Comparison of ENCODE assay signal across 13 cellular contexts in genomic region chr7:77177321-77177904, GRCh38. TPM values are rescaled to one million over a fixed set of nuclear protein-coding genes. Genes with fewer than 3 reads are reported as not detected.
A peak's percentile ranks its signal among the peaks of the same experiment; 100 is the strongest.
DNase-seq lines count a peak whose midpoint lies in the region; ATAC-seq and TF ChIP-seq lines count a peak whose summit lies in the region.
"Not testable (repeated sequence)": the region's sequence is repeated elsewhere in the genome, so short reads cannot be mapped to it uniquely, and the experiment has no call there.
"Had no signal": no experiment of that assay in that cellular context is flagged by ENCODE, and none has a peak within 500 bp of the region (broad histone marks: within the 10 kb centered on the region; RNA-seq: fewer than 3 reads in every experiment).

No MANE protein-coding gene starts in this region.

- not testable (repeated sequence) for H3K9me3 ChIP-seq in ascending aorta; lung (ENCODE audit: control insufficient read depth in 2 of 2, insufficient read depth in 1 of 2, low read length in 1 of 2); tibial artery

- not testable (repeated sequence) for H3K36me3 ChIP-seq in ascending aorta; lung (ENCODE audit: control insufficient read depth in 2 of 2, insufficient read depth in 2 of 2, low read length in 2 of 2); tibial artery

- not testable (repeated sequence) for H3K9me3 Mint-ChIP-seq in osteocyte (ENCODE audit: unreplicated experiment)

- not testable (repeated sequence) for H3K27me3 Mint-ChIP-seq in osteocyte (ENCODE audit: unreplicated experiment)

- H3K27me3 ChIP-seq in ascending aorta; lung (ENCODE audit: control insufficient read depth, insufficient read depth); tibial artery: not testable (repeated sequence)

- H3K36me3 Mint-ChIP-seq in osteocyte (ENCODE audit: unreplicated experiment), result not testable (repeated sequence)

- H3K27ac ChIP-seq in ascending aorta, result peak overlapping the region; percentile 81 to 91
- peak overlapping the region in 1 of 2 donors; percentile 41 for H3K27ac ChIP-seq in coronary artery
- H3K27ac ChIP-seq in lung (ENCODE audit: low read depth in 1 of 2, low read length in 1 of 2), result not testable (repeated sequence)
- H3K27ac ChIP-seq in tibial artery, result peak overlapping the region; percentile 44 to 64

- intact Hi-C loops in ascending aorta (cut with DNase I); tibial artery (cut with DNase I; ENCODE audit: low total_unique reads): not testable (repeated sequence)

- 55 to 86% methylated on average over 9 of the region's 9 CpGs for WGBS in lung, 2 donors

- H3K4me3 ChIP-seq in ascending aorta, result peak overlapping the region in 1 of 2 donors; percentile 35
- peak overlapping the region; percentile 15 for H3K4me3 ChIP-seq in coronary artery
- H3K4me3 ChIP-seq in fibroblast of the aortic adventitia (ENCODE audit: low read depth, low read length); lung: not testable (repeated sequence)
- peak overlapping the region in 1 of 2 donors; percentile 10 for H3K4me3 ChIP-seq in tibial artery

- H3K4me1 Mint-ChIP-seq in osteocyte (ENCODE audit: unreplicated experiment), result peaks cover 13% of the 10 kb centered on the region

- H3K4me1 ChIP-seq in ascending aorta; lung (ENCODE audit: control insufficient read depth in 2 of 2, insufficient read depth in 2 of 2, low read length in 2 of 2): not testable (repeated sequence)
- peaks cover 0 to 28% (median 1%) of the 10 kb centered on the region in 4 donors for H3K4me1 ChIP-seq in tibial artery

- DNase-seq in ascending aorta (ENCODE audit: low spot score in 2 of 2); coronary artery (ENCODE audit: low spot score); lung (ENCODE audit: low spot score); osteocyte (ENCODE audit: extremely low spot score, unreplicated experiment); tibial artery: not testable (repeated sequence)
- peak; percentile 52 for DNase-seq in fibroblast of the aortic adventitia (ENCODE audit: low read depth)

- H3K27ac Mint-ChIP-seq in osteocyte (ENCODE audit: unreplicated experiment), result peak overlapping the region; percentile 71

- TF ChIP-seq CTCF in ascending aorta (IDR thresholded peaks at IDR 0.05); coronary artery (IDR thresholded peaks at IDR 0.05); fibroblast of the aortic adventitia (IDR thresholded peaks at IDR 0.05; ENCODE audit: insufficient read depth, low read length); lung (IDR thresholded peaks at IDR 0.05; ENCODE audit: control extremely low read depth, extremely low read depth); osteocyte (IDR thresholded peaks at IDR 0.05); tibial artery (IDR thresholded peaks at IDR 0.05): not testable (repeated sequence)

- peak; percentile 32 for ATAC-seq in lung (ENCODE audit: insufficient read depth, low FRiP score)

- peak overlapping the region; percentile 48 for H3K4me3 Mint-ChIP-seq in osteocyte (ENCODE audit: unreplicated experiment)

RNA-seq across cellular contexts. Expression of gene FGL2, which starts 22.2 kb away (rescaled TPM):
- 77.9 TPM for total RNA-seq in ascending aorta
- total RNA-seq in fibroblast of the aortic adventitia (ENCODE audit: low replicate concordance), result 39.3 and 64.4 TPM in 2 replicates
- 10 to 100 TPM; 16.8 to 21.6 TPM for total RNA-seq in lung
- 10 to 100 TPM in 1 of 2 donors, 1 to 10 TPM in 1; 3.3 to 18.4 TPM for polyA plus RNA-seq in lung
- 0.08 and 0.16 TPM in 2 replicates for total RNA-seq in osteocyte
- total RNA-seq: A673, Daoy, G401, GM23338, H4, HFFc6 had no signal
- polyA plus RNA-seq: BJ, GM23338 had no signal

RNA-seq across cellular contexts. Expression of gene CCDC146, which starts 55.0 kb away (rescaled TPM):
- total RNA-seq in ascending aorta, result 9.2 TPM
- 1.4 and 2.0 TPM in 2 replicates for total RNA-seq in fibroblast of the aortic adventitia (ENCODE audit: low replicate concordance)
- total RNA-seq in lung, result 10 to 100 TPM; 25.1 to 29.6 TPM
- polyA plus RNA-seq in lung, result 1 to 10 TPM; 8.4 to 9.8 TPM
- 3.3 and 5.1 TPM in 2 replicates for total RNA-seq in osteocyte

Comparison
In these comparisons a context has a peak if more than half of its experiments do, and no peak if none do; other contexts are left out.
1. RNA of gene FGL2, which starts 22.2 kb away (total RNA-seq): 77.9 TPM in ascending aorta (single experiment), 39.3 to 64.4 TPM in fibroblast of the aortic adventitia and 16.8 to 21.6 TPM in lung; 0.08 to 0.16 TPM in osteocyte; every median in the first group is over 10 times any median in the second.